In the genomic region with DNA sequence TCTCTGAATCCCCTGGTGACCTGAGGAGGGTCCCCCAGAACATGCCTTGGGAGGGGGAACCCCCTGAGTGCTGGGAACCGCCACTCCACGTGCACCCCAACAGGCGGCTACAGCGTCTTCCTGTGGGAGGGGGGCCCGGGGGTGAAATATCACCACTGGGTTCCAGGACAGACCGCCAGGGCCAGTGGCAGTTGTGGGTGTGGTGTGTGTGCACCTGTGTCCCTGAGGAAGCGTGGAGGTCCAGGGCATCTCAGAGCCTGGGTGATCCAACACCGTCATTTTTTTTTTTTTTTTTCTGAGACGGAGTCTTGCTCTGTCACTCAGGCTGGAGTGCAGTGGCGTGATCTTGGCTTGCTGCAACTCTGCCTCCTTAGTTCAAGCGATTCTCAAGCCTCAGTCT, we compare ENCODE assay signal across 11 cellular contexts. TPM values are rescaled to one million over a fixed set of nuclear protein-coding genes. Genes with fewer than 3 reads are reported as not detected.
DNase-seq lines count a peak whose midpoint lies in the region; ATAC-seq and TF ChIP-seq lines count a peak whose summit lies in the region.
"Had no signal": no experiment of that assay in that cellular context is flagged by ENCODE, and none has a peak within 500 bp of the region (broad histone marks: within the 10 kb centered on the region; RNA-seq: fewer than 3 reads in every experiment).

No MANE protein-coding gene starts in this region.

- POLR2A ChIA-PET in CD4-positive, alpha-beta memory T cell (lab: Charles Lee; ENCODE audit: partially characterized antibody): interaction anchor here (0.6 to 11.4 kb wide), 6 partner anchors 11 to 142 kb away, joined by 3 to 585 read pairs (median 94); no protein-coding TSS in a partner anchor

- peak overlapping the region; percentile 96 to 100 (median 98) for H3K27ac Mint-ChIP-seq in CD4-positive, alpha-beta memory T cell
- peak overlapping the region; percentile 99 for H3K27ac Mint-ChIP-seq in HFFc6

- peak overlapping the region; percentile 91 to 99 (median 98) for H3K4me3 Mint-ChIP-seq in CD4-positive, alpha-beta memory T cell
- peak overlapping the region; percentile 87; the same call in 1 of the 2 replicates for H3K4me3 Mint-ChIP-seq in HFFc6

- intact Hi-C loops in CD4-positive, alpha-beta memory T cell (cut with micrococcal nuclease): no loop called here
- intact Hi-C loops in ascending aorta (cut with DNase I): no loop called here
- intact Hi-C loops in sigmoid colon (cut with DNase I): no loop called here

- TF ChIP-seq EP300 in sigmoid colon (IDR thresholded peaks at IDR 0.05): no peak

- no peak for TF ChIP-seq CTCF in HFFc6 (IDR thresholded peaks at IDR 0.05)
- no peak for TF ChIP-seq CTCF in ascending aorta (IDR thresholded peaks at IDR 0.05)
- TF ChIP-seq CTCF in sigmoid colon (IDR thresholded peaks at IDR 0.05): no peak

- peaks cover 0 to 4% of the 10 kb centered on the region in 2 donors for H3K27me3 Mint-ChIP-seq in CD4-positive, alpha-beta memory T cell
- H3K27me3 Mint-ChIP-seq in HFFc6 (ENCODE audit: insufficient read depth): peaks cover 14% of the 10 kb centered on the region

- peaks cover 11 to 50% of the 10 kb centered on the region in 2 donors for H3K36me3 Mint-ChIP-seq in CD4-positive, alpha-beta memory T cell
- H3K36me3 Mint-ChIP-seq in HFFc6 (ENCODE audit: low read depth): peaks cover 5% of the 10 kb centered on the region; the same call in 1 of the 2 replicates

- H3K4me3 ChIP-seq in CD4-positive, alpha-beta memory T cell (ENCODE audit: low read length in 2 of 2): peak overlapping the region; percentile 7 to 82
- H3K4me3 ChIP-seq in ascending aorta (peak overlapping the region; percentile 13 to 92), sigmoid colon (no peak overlapping the region)

- WGBS in sigmoid colon, 2 donors: 36 to 37% methylated on average over 11 of the region's 11 CpGs

- H3K27ac ChIP-seq in CD4-positive, alpha-beta memory T cell (ENCODE audit: low read depth, low read length): peak overlapping the region; percentile 99
- H3K27ac ChIP-seq in ascending aorta (peak overlapping the region; percentile 96 to 97), sigmoid colon (peak overlapping the region; percentile 13 to 90 (median 22))
- H3K27ac ChIP-seq: brain microvascular endothelial cell had no signal

- H3K4me1 Mint-ChIP-seq in CD4-positive, alpha-beta memory T cell: peaks cover 13 to 51% (median 25%) of the 10 kb centered on the region in 4 donors
- peaks cover 42% of the 10 kb centered on the region for H3K4me1 Mint-ChIP-seq in HFFc6 (ENCODE audit: low read depth)

- peaks cover 8% of the 10 kb centered on the region for H3K36me3 ChIP-seq in CD4-positive, alpha-beta memory T cell (ENCODE audit: insufficient read depth, low read length)
- peaks cover 21 to 22% of the 10 kb centered on the region in 2 donors for H3K36me3 ChIP-seq in ascending aorta
- H3K36me3 ChIP-seq in sigmoid colon: peaks cover 0 to 3% (median under 1%) of the 10 kb centered on the region in 4 donors

- peaks cover 0 to 4% (median 0%) of the 10 kb centered on the region in 8 donors for H3K9me3 Mint-ChIP-seq in CD4-positive, alpha-beta memory T cell
- no peaks in the 10 kb centered on the region for H3K9me3 Mint-ChIP-seq in HFFc6

- TF ChIP-seq POLR2A in sigmoid colon (IDR thresholded peaks at IDR 0.05): no peak
- TF ChIP-seq POLR2A in erythroblast (IDR thresholded peaks at IDR 0.05; ENCODE audit: low read length): no peak

- H3K9me3 ChIP-seq in CD4-positive, alpha-beta memory T cell (ENCODE audit: control insufficient read depth in 1 of 2, low read length in 2 of 2): no peaks in the 10 kb centered on the region
- H3K9me3 ChIP-seq in ascending aorta: no peaks in the 10 kb centered on the region
- no peaks in the 10 kb centered on the region for H3K9me3 ChIP-seq in sigmoid colon

- CTCF ChIA-PET in CD4-positive, alpha-beta memory T cell (lab: Charles Lee; ENCODE audit: partially characterized antibody): interaction anchor here (0.6 to 11.4 kb wide), 6 partner anchors 20 to 81 kb away, joined by 3 to 213 read pairs (median 32); no protein-coding TSS in a partner anchor

- peak in 4 of 5 donors; percentile 40 to 56 (median 44) for DNase-seq in CD4-positive, alpha-beta memory T cell
- DNase-seq in HFFc6 (no peak), ascending aorta (ENCODE audit: low spot score in 2 of 2) (no peak), sigmoid colon (peak; percentile 61), erythroblast (lab: John Stamatoyannopoulos, UW) (no peak), NCI-H128 (lab: John Stamatoyannopoulos, UW; ENCODE audit: unreplicated experiment) (no peak)
- DNase-seq: brain microvascular endothelial cell, COR-L47 had no signal

- ATAC-seq in GM21717 (IDR thresholded peaks at IDR 0.05; ENCODE audit: unreplicated experiment): no peak
- ATAC-seq in GM21737 (IDR thresholded peaks at IDR 0.05; ENCODE audit: unreplicated experiment): no peak
- ATAC-seq: Right ventricle myocardium inferior had no signal

- H3K4me1 ChIP-seq in CD4-positive, alpha-beta memory T cell (ENCODE audit: insufficient read depth, low read length): peaks cover 25% of the 10 kb centered on the region
- peaks cover 3 to 18% of the 10 kb centered on the region in 2 donors for H3K4me1 ChIP-seq in ascending aorta
- H3K4me1 ChIP-seq in sigmoid colon: peaks cover 2 to 35% (median 31%) of the 10 kb centered on the region in 4 donors

- H3K27me3 ChIP-seq in CD4-positive, alpha-beta memory T cell (ENCODE audit: insufficient read depth, low read length): no peaks in the 10 kb centered on the region
- H3K27me3 ChIP-seq in ascending aorta (no peaks in the 10 kb centered on the region), sigmoid colon (no peaks in the 10 kb centered on the region)
- H3K27me3 ChIP-seq: brain microvascular endothelial cell had no signal

RNA-seq across cellular contexts. Expression of a gene that starts 4.2 kb away (rescaled TPM):
- total RNA-seq in CD4-positive, alpha-beta memory T cell: 100 to 1,000 TPM; 170 to 173 TPM
- 100 to 1,000 TPM; 211 to 275 TPM for polyA plus RNA-seq in CD4-positive, alpha-beta memory T cell
- total RNA-seq in HFFc6 (2021; fragmentation: NEBNext Ultra II Directional; extraction: Animal tissue kit (Norgen Biotek cat#: 25700)): 10 to 100 TPM; 79.7 to 91.9 (median 85.4) TPM
- total RNA-seq in ascending aorta: 201 TPM
- 10 to 100 TPM; 23.7 to 63.1 (median 34.1) TPM for total RNA-seq in sigmoid colon
- polyA plus RNA-seq in sigmoid colon: 100 to 1,000 TPM in 1 of 3 donors, 10 to 100 TPM in 2; 12.0 to 111 (median 29.8) TPM

RNA-seq across cellular contexts. Expression of a gene that starts 33.6 kb away (rescaled TPM):
- 100 to 1,000 TPM; 148 TPM for total RNA-seq in CD4-positive, alpha-beta memory T cell
- 100 to 1,000 TPM in 1 of 2 donors, 10 to 100 TPM in 1; 95.0 to 145 TPM for polyA plus RNA-seq in CD4-positive, alpha-beta memory T cell
- 10 to 100 TPM; 52.5 to 82.7 (median 78.0) TPM for total RNA-seq in HFFc6 (2021; fragmentation: NEBNext Ultra II Directional; extraction: Animal tissue kit (Norgen Biotek cat#: 25700))
- 83.4 TPM for total RNA-seq in ascending aorta
- 10 to 100 TPM; 37.8 to 43.8 (median 42.0) TPM for total RNA-seq in sigmoid colon
- polyA plus RNA-seq in sigmoid colon: 100 to 1,000 TPM in 1 of 3 donors, 10 to 100 TPM in 2; 40.2 to 161 (median 45.3) TPM

RNA-seq across cellular contexts. Expression of a gene that starts 47.6 kb away (rescaled TPM):
- 100 to 1,000 TPM; 189 to 205 TPM for total RNA-seq in CD4-positive, alpha-beta memory T cell
- 10 to 100 TPM; 41.5 to 87.6 TPM for polyA plus RNA-seq in CD4-positive, alpha-beta memory T cell
- total RNA-seq in HFFc6 (2021; fragmentation: NEBNext Ultra II Directional; extraction: Animal tissue kit (Norgen Biotek cat#: 25700)): 100 to 1,000 TPM; 132 to 173 (median 149) TPM
- total RNA-seq in ascending aorta (231 TPM), sigmoid colon (100 to 1,000 TPM in 1 of 4 donors, 10 to 100 TPM in 3; 79.2 to 126 (median 84.6) TPM)
- 10 to 100 TPM; 20.8 to 54.8 (median 28.2) TPM for polyA plus RNA-seq in sigmoid colon

Comparison
In these comparisons a context has a peak if more than half of its experiments do, and no peak if none do; other contexts are left out.
1. DNase-seq: peak in CD4-positive, alpha-beta memory T cell (4 of 5) and sigmoid colon (single experiment); none in HFFc6 (single experiment), ascending aorta (0 of 2), erythroblast (0 of 2) and NCI-H128 (single experiment).
2. H3K27ac ChIP-seq: peak in every context shown above with its lines; median percentile 99 in CD4-positive, alpha-beta memory T cell; 96 in ascending aorta; 22 in sigmoid colon.
3. H3K4me3 ChIP-seq: peak in CD4-positive, alpha-beta memory T cell (2 of 2) and ascending aorta (2 of 2); none in sigmoid colon (0 of 4).